ENCODE assay signal across 8 cellular contexts in genomic region chr12:121096199-121096798, GRCh38. TPM values are rescaled to one million over a fixed set of nuclear protein-coding genes. Genes with fewer than 3 reads are reported as not detected.
A peak's percentile ranks its signal among the peaks of the same experiment; 100 is the strongest.
DNase-seq lines count a peak whose midpoint lies in the region; ATAC-seq and TF ChIP-seq lines count a peak whose summit lies in the region.

No MANE protein-coding gene starts in this region.

- H2AFZ ChIP-seq in KMS-11 (ENCODE audit: low read depth): no peak overlapping the region

- no peaks in the 10 kb centered on the region for H3K79me2 ChIP-seq in KMS-11 (ENCODE audit: insufficient read depth, low read depth)

- H3K4me1 ChIP-seq in CD8-positive, alpha-beta memory T cell (ENCODE audit: insufficient read depth, low read length): peaks cover 39% of the 10 kb centered on the region
- no peaks in the 10 kb centered on the region for H3K4me1 ChIP-seq in KMS-11 (ENCODE audit: low read depth, poor library complexity, severe bottlenecking)

- no peak overlapping the region for H3K9ac ChIP-seq in KMS-11

- H3K36me3 Mint-ChIP-seq in CD8-positive, alpha-beta memory T cell: peaks cover 0 to 7% (median 2%) of the 10 kb centered on the region in 3 donors
- H3K36me3 Mint-ChIP-seq in activated naive CD8-positive, alpha-beta T cell treated with anti-CD3 and anti-CD28 coated beads, Interleukin-2, amount 50 U/mL, for 24 hours (ENCODE audit: low read depth): no peaks in the 10 kb centered on the region
- no peaks in the 10 kb centered on the region for H3K36me3 Mint-ChIP-seq in nephron progenitor cell (ENCODE audit: low read depth)

- H3K4me3 ChIP-seq in CD8-positive, alpha-beta memory T cell (ENCODE audit: low read length): no peak overlapping the region
- no peak overlapping the region for H3K4me3 ChIP-seq in KMS-11 (IDR thresholded peaks at IDR 0.05; ENCODE audit: insufficient read depth, low read depth, low read length)
- H3K4me3 ChIP-seq in lower leg skin (ENCODE audit: low read depth, poor library complexity, severe bottlenecking): no peak overlapping the region

- peak; percentile 28; the same call in 1 of the 2 replicates for TF ChIP-seq CTCF in KMS-11 (conservative IDR thresholded peaks at IDR 0.05; ENCODE audit: low read depth, low read length)
- TF ChIP-seq CTCF in nephron progenitor cell (IDR thresholded peaks at IDR 0.05): no peak
- TF ChIP-seq CTCF in lower leg skin (IDR thresholded peaks at IDR 0.05): no peak

- TF ChIP-seq POLR2A in lower leg skin (IDR thresholded peaks at IDR 0.05): no peak
- no peak for TF ChIP-seq POLR2A in GM18505 (IDR thresholded peaks at IDR 0.05; ENCODE audit: borderline replicate concordance, extremely low read depth, insufficient read depth, insufficient read length)

- no peak overlapping the region for H3K27ac ChIP-seq in CD8-positive, alpha-beta memory T cell (ENCODE audit: low read depth, low read length)
- H3K27ac ChIP-seq in KMS-11: no peak overlapping the region

- H3K9me3 Mint-ChIP-seq in CD8-positive, alpha-beta memory T cell: peaks cover 0 to 9% (median 6%) of the 10 kb centered on the region in 5 donors
- peaks cover 8% of the 10 kb centered on the region for H3K9me3 Mint-ChIP-seq in activated naive CD8-positive, alpha-beta T cell treated with anti-CD3 and anti-CD28 coated beads, Interleukin-2, amount 50 U/mL, for 24 hours
- H3K9me3 Mint-ChIP-seq in nephron progenitor cell: peaks cover 33% of the 10 kb centered on the region

- ATAC-seq in activated naive CD8-positive, alpha-beta T cell treated with anti-CD3 and anti-CD28 coated beads, Interleukin-2, amount 50 U/mL, for 24 hours: no peak
- no peak for ATAC-seq in GM18505 (IDR thresholded peaks at IDR 0.05; ENCODE audit: unreplicated experiment)

- peaks cover 4% of the 10 kb centered on the region in 2 donors for H3K27me3 Mint-ChIP-seq in CD8-positive, alpha-beta memory T cell
- H3K27me3 Mint-ChIP-seq in activated naive CD8-positive, alpha-beta T cell treated with anti-CD3 and anti-CD28 coated beads, Interleukin-2, amount 50 U/mL, for 24 hours: peaks cover 17% of the 10 kb centered on the region
- H3K27me3 Mint-ChIP-seq in nephron progenitor cell (ENCODE audit: low read depth, poor library complexity): peaks cover 38% of the 10 kb centered on the region

- POLR2A ChIA-PET in CD8-positive, alpha-beta memory T cell (lab: Charles Lee): interaction anchor here (0.5 to 1.0 kb wide), 2 partner anchors 36 to 113 kb away, joined by 3 to 4 read pairs; no protein-coding TSS in a partner anchor

- CTCF ChIA-PET in CD8-positive, alpha-beta memory T cell (lab: Charles Lee): interaction anchor here (0.7 to 7.2 kb wide), 13 partner anchors 10 to 408 kb away, joined by 3 to 93 read pairs (median 4); no protein-coding TSS in a partner anchor

- H3K4me3 Mint-ChIP-seq in CD8-positive, alpha-beta memory T cell: peak overlapping the region in 5 of 7 donors; percentile 73 to 89 (median 87)
- H3K4me3 Mint-ChIP-seq in activated naive CD8-positive, alpha-beta T cell treated with anti-CD3 and anti-CD28 coated beads, Interleukin-2, amount 50 U/mL, for 24 hours: peak overlapping the region; percentile 70
- H3K4me3 Mint-ChIP-seq in nephron progenitor cell: peak overlapping the region; percentile 80

- H3K4me2 ChIP-seq in KMS-11: peak overlapping the region; percentile 60; the same call in 1 of the 2 replicates

- no peak for DNase-seq in CD8-positive, alpha-beta memory T cell
- no peak for DNase-seq in activated naive CD8-positive, alpha-beta T cell treated with anti-CD3 and anti-CD28 coated beads, Interleukin-2, amount 50 U/mL, for 24 hours
- no peak for DNase-seq in nephron progenitor cell
- DNase-seq in LoVo (ENCODE audit: low spot score): no peak
- no peak for DNase-seq in amniotic stem cell (lab: John Stamatoyannopoulos, UW)
- no peak for DNase-seq in lower leg skin (ENCODE audit: low spot score in 2 of 2)

- no peaks in the 10 kb centered on the region for H4K20me1 ChIP-seq in KMS-11 (ENCODE audit: insufficient read depth)

- intact Hi-C loops in lower leg skin (cut with DNase I; ENCODE audit: low total_unique reads): loop anchor here (10.0 kb wide), 1 partner anchor 451 kb away; the partner anchor contains the start of gene CABP1

- H3K4me1 Mint-ChIP-seq in CD8-positive, alpha-beta memory T cell: peaks cover 38 to 48% (median 47%) of the 10 kb centered on the region in 3 donors
- peaks cover 36% of the 10 kb centered on the region for H3K4me1 Mint-ChIP-seq in activated naive CD8-positive, alpha-beta T cell treated with anti-CD3 and anti-CD28 coated beads, Interleukin-2, amount 50 U/mL, for 24 hours
- H3K4me1 Mint-ChIP-seq in nephron progenitor cell: peaks cover 8% of the 10 kb centered on the region

- H3K36me3 ChIP-seq in CD8-positive, alpha-beta memory T cell (ENCODE audit: insufficient read depth, low read length): no peaks in the 10 kb centered on the region
- H3K36me3 ChIP-seq in KMS-11 (ENCODE audit: insufficient read depth): no peaks in the 10 kb centered on the region

- WGBS in lower leg skin, 2 donors: 29% methylated on average over 10 to 11 of the region's 11 CpGs

- no peaks in the 10 kb centered on the region for H3K27me3 ChIP-seq in CD8-positive, alpha-beta memory T cell (ENCODE audit: insufficient read depth, low read length, poor library complexity, severe bottlenecking)
- H3K27me3 ChIP-seq in KMS-11 (ENCODE audit: insufficient read depth, low read depth): no peaks in the 10 kb centered on the region

- no peaks in the 10 kb centered on the region for H3K9me3 ChIP-seq in CD8-positive, alpha-beta memory T cell (ENCODE audit: low read length)

- peak overlapping the region in 5 of 8 donors; percentile 6 to 85 (median 79) for H3K27ac Mint-ChIP-seq in CD8-positive, alpha-beta memory T cell
- no peak overlapping the region for H3K27ac Mint-ChIP-seq in activated naive CD8-positive, alpha-beta T cell treated with anti-CD3 and anti-CD28 coated beads, Interleukin-2, amount 50 U/mL, for 24 hours
- H3K27ac Mint-ChIP-seq in nephron progenitor cell: no peak overlapping the region

RNA-seq across cellular contexts. Expression of gene P2RX7, which starts 36.4 kb away (rescaled TPM):
- total RNA-seq in CD8-positive, alpha-beta memory T cell: 1 to 10 TPM; 4.3 to 4.5 TPM
- 9.2 TPM for polyA plus RNA-seq in CD8-positive, alpha-beta memory T cell
- 10 to 100 TPM in 3 of 4 donors, 1 to 10 TPM in 1; 9.8 to 38.6 (median 24.4) TPM for total RNA-seq in lower leg skin

RNA-seq across cellular contexts. Expression of gene OASL, which starts 57.3 kb away (rescaled TPM):
- 1 to 10 TPM; 4.0 to 4.3 TPM for total RNA-seq in CD8-positive, alpha-beta memory T cell
- polyA plus RNA-seq in CD8-positive, alpha-beta memory T cell: 21.2 TPM
- under 1 TPM in 2 of 4 donors, not detected in 2; 0.25 to 0.39 TPM for total RNA-seq in lower leg skin

Comparison
In these comparisons a context has a peak if more than half of its experiments do, and no peak if none do; other contexts are left out.
1. H3K27ac Mint-ChIP-seq: peak in CD8-positive, alpha-beta memory T cell (5 of 8); none in activated naive CD8-positive, alpha-beta T cell treated with anti-CD3 and anti-CD28 coated beads, Interleukin-2, amount 50 U/mL, for 24 hours (single experiment) and nephron progenitor cell (single experiment).
2. Peak in every context shown above with its lines, with median percentiles within 50 percentile points of each other: H3K4me3 Mint-ChIP-seq.